15 cellular contexts compared by ENCODE assay signal in genomic region chr2:85669549-85669948, GRCh38. TPM values are rescaled to one million over a fixed set of nuclear protein-coding genes. Genes with fewer than 3 reads are reported as not detected.
DNase-seq lines count a peak whose midpoint lies in the region; ATAC-seq and TF ChIP-seq lines count a peak whose summit lies in the region.
"Had no signal": no experiment of that assay in that cellular context is flagged by ENCODE, and none has a peak within 500 bp of the region (broad histone marks: within the 10 kb centered on the region; RNA-seq: fewer than 3 reads in every experiment).

No MANE protein-coding gene starts in this region.

- H3K27ac ChIP-seq in aorta (ENCODE audit: low read depth in 1 of 2, low read length in 2 of 2): no peak overlapping the region
- no peak overlapping the region for H3K27ac ChIP-seq in spleen
- H3K27ac ChIP-seq: cardiac muscle cell, RWPE1 had no signal

- WGBS in aorta, 2 donors: 72 to 89% methylated on average over 5 of the region's 5 CpGs
- 39 to 68% (median 59%) methylated on average over 5 of the region's 5 CpGs for WGBS in spleen, 5 donors

- ATAC-seq in GM21825 (IDR thresholded peaks at IDR 0.05; ENCODE audit: unreplicated experiment): peak; percentile 84
- ATAC-seq in HG03460 (IDR thresholded peaks at IDR 0.05; ENCODE audit: unreplicated experiment): peak; percentile 70
- no peak for ATAC-seq in aorta (ENCODE audit: low FRiP score)

- H3K36me3 ChIP-seq in aorta (ENCODE audit: control insufficient read depth in 1 of 2, insufficient read depth in 2 of 2, low read length in 1 of 2) (no peaks in the 10 kb centered on the region), BE2C (no peaks in the 10 kb centered on the region), spleen (no peaks in the 10 kb centered on the region)
- H3K36me3 ChIP-seq: cardiac muscle cell had no signal

- H3K4me3 ChIP-seq in aorta (ENCODE audit: low read length in 2 of 2): no peak overlapping the region
- no peak overlapping the region for H3K4me3 ChIP-seq in BE2C (ENCODE audit: low read depth, low read length)
- H3K4me3 ChIP-seq in spleen: no peak overlapping the region
- H3K4me3 ChIP-seq: cardiac muscle cell had no signal

- TF ChIP-seq CTCF in BE2C (IDR thresholded peaks at IDR 0.05; ENCODE audit: low read depth, low read length) (no peak), spleen (IDR thresholded peaks at IDR 0.05 in 8 of 11, conservative IDR thresholded peaks at IDR 0.05 in 3 of 11) (no peak)

- H3K4me1 ChIP-seq in aorta (ENCODE audit: control insufficient read depth in 1 of 2, insufficient read depth in 2 of 2, low read length in 2 of 2): no peaks in the 10 kb centered on the region
- H3K4me1 ChIP-seq in BE2C: no peaks in the 10 kb centered on the region
- peaks cover 0 to 41% (median 15%) of the 10 kb centered on the region in 6 donors for H3K4me1 ChIP-seq in spleen

- H3K9me3 ChIP-seq in aorta (ENCODE audit: control insufficient read depth, low read length) (no peaks in the 10 kb centered on the region), BE2C (no peaks in the 10 kb centered on the region), spleen (no peaks in the 10 kb centered on the region)

- intact Hi-C loops in aorta (cut with DNase I): no loop called here
- intact Hi-C loops in spleen (cut with DNase I; ENCODE audit: low total_unique reads): no loop called here

- no peak for TF ChIP-seq POLR2A in spleen (IDR thresholded peaks at IDR 0.05)

- H3K27me3 ChIP-seq in aorta (ENCODE audit: control insufficient read depth in 1 of 2, insufficient read depth in 2 of 2, low read length in 1 of 2) (no peaks in the 10 kb centered on the region), BE2C (no peaks in the 10 kb centered on the region), spleen (replicated peaks in 1 of 7) (no peaks in the 10 kb centered on the region)
- H3K27me3 ChIP-seq: cardiac muscle cell had no signal

- DNase-seq in NCI-H510A treated with DMSO at 0.1 percent for 48 hours (lab: John Stamatoyannopoulos, UW) (peak; percentile 16), NCI-H510A (lab: John Stamatoyannopoulos, UW) (no peak), aorta (peak; percentile 10 to 42), BE2C (no peak), spleen (no peak)
- DNase-seq in activated CD8-positive, alpha-beta memory T cell treated with anti-CD3 and anti-CD28 coated beads, Interleukin-2, amount 50 U/mL, for 48 hours: no peak
- DNase-seq: activated CD4-positive, CD25-positive, alpha-beta regulatory T cell; DND-41; NCI-H187 treated with DMSO at 0.1 percent for 48 hours had no signal

RNA-seq across cellular contexts. Expression of gene SFTPB, which starts 1.6 kb away (rescaled TPM):
- total RNA-seq in aorta (1 to 10 TPM in 1 of 2 donors, not detected in 1; 1.7 TPM), spleen (1 to 10 TPM in 1 of 7 donors, not detected in 6; 1.9 TPM)
- polyA plus RNA-seq in aorta (1 to 10 TPM; 2.3 to 8.1 TPM), spleen (1 to 10 TPM in 2 of 3 donors, under 1 TPM in 1; 0.59 to 4.0 (median 2.1) TPM)
- not detected for polyA plus RNA-seq in BE2C (2012; ENCODE audit: insufficient read depth, insufficient read length, low read depth)
- total RNA-seq: cardiac muscle cell, HT1080, myocyte had no signal
- polyA plus RNA-seq: cardiac muscle cell had no signal

RNA-seq across cellular contexts. Expression of gene GNLY, which starts 24.6 kb away (rescaled TPM):
- total RNA-seq in aorta: 1 to 10 TPM; 2.1 to 8.0 TPM
- polyA plus RNA-seq in aorta: under 1 TPM in 1 of 2 donors, not detected in 1; 0.43 TPM
- polyA plus RNA-seq in BE2C (2012; ENCODE audit: insufficient read depth, insufficient read length, low read depth): 1.0 TPM
- total RNA-seq in spleen: 10 to 100 TPM; 17.4 to 87.8 (median 42.6) TPM
- polyA plus RNA-seq in spleen: 10 to 100 TPM; 13.1 to 38.9 (median 31.5) TPM
- total RNA-seq: cardiac muscle cell, HT1080 had no signal
- polyA plus RNA-seq: cardiac muscle cell had no signal

RNA-seq across cellular contexts. Expression of gene USP39, which starts 53.6 kb away (rescaled TPM):
- total RNA-seq in aorta (10 to 100 TPM; 27.4 to 37.0 TPM), spleen (10 to 100 TPM; 39.9 to 58.6 (median 50.5) TPM)
- polyA plus RNA-seq in aorta (10 to 100 TPM; 33.6 to 37.0 TPM), spleen (10 to 100 TPM; 27.7 to 40.2 (median 32.5) TPM)
- polyA plus RNA-seq in BE2C (2012; ENCODE audit: insufficient read depth, insufficient read length, low read depth): 62.0 TPM

RNA-seq across cellular contexts. Expression of gene C2orf68, which starts 57.7 kb away (rescaled TPM):
- total RNA-seq in aorta (10 to 100 TPM; 22.8 to 35.2 TPM), spleen (10 to 100 TPM; 22.2 to 45.2 (median 33.2) TPM)
- polyA plus RNA-seq in aorta (10 to 100 TPM; 15.5 to 19.9 TPM), spleen (10 to 100 TPM; 16.0 to 25.3 (median 18.9) TPM)
- 22.6 TPM for polyA plus RNA-seq in BE2C (2012; ENCODE audit: insufficient read depth, insufficient read length, low read depth)

Comparison
In these comparisons a context has a peak if more than half of its experiments do, and no peak if none do; other contexts are left out.
1. DNase-seq: peak in NCI-H510A treated with DMSO at 0.1 percent for 48 hours (single experiment) and aorta (2 of 2); none in NCI-H510A (single experiment), BE2C (single experiment), activated CD8-positive, alpha-beta memory T cell treated with anti-CD3 and anti-CD28 coated beads, Interleukin-2, amount 50 U/mL, for 48 hours (single experiment) and spleen (single experiment).